7 cellular contexts compared by ENCODE assay signal in the genomic region with DNA sequence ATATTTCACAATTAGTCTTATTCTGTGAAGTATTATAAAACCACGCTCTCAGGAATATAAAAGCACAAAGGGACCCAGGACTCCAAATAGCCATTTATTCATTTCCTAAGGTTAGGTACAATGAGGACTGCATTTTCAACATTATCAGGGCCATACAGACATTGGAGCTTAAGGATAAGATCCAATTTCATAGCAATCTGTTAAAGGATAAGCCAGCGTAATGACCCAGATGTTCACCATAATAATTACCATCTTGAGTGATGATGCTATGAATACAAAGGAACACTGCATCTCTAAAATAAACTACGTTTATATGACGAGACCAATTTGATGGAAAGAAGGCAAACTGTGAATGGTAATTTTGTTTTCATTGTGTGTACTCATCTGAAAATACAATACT.
A peak's percentile ranks its signal among the peaks of the same experiment; 100 is the strongest.
DNase-seq lines count a peak whose midpoint lies in the region; ATAC-seq, FAIRE-seq and TF ChIP-seq lines count a peak whose summit lies in the region.
"Not testable (repeated sequence)": the region's sequence is repeated elsewhere in the genome, so short reads cannot be mapped to it uniquely, and the experiment has no call there.

No MANE protein-coding gene starts in this region.

- H3K36me3 Mint-ChIP-seq in neural progenitor cell = peaks cover 13% of the 10 kb centered on the region

- H3K9me3 Mint-ChIP-seq in neural progenitor cell = not testable (repeated sequence)

- not testable (repeated sequence) for H3K27ac Mint-ChIP-seq in neural progenitor cell

- peak overlapping the region; percentile 89 for H3K4me3 ChIP-seq in neural progenitor cell

- H3F3A ChIP-seq in neural progenitor cell (ENCODE audit: low read depth) = not testable (repeated sequence)

- not testable (repeated sequence) for TF ChIP-seq CTCF in neural progenitor cell (IDR thresholded peaks at IDR 0.05)

- H3K4me2 ChIP-seq in neural progenitor cell = peak overlapping the region; percentile 85

- H3K36me3 ChIP-seq in neural progenitor cell = not testable (repeated sequence)

- peaks cover 64% of the 10 kb centered on the region for H3K4me1 ChIP-seq in neural progenitor cell

- not testable (repeated sequence) for TF ChIP-seq POLR2A in H54 (IDR thresholded peaks at IDR 0.05; ENCODE audit: low read depth, low read length)

- not testable (repeated sequence) for H3K27me3 ChIP-seq in neural progenitor cell

- FAIRE-seq in H54 (lab: Jason Lieb, UNC) = peak; percentile 78

- H2AFZ ChIP-seq in neural progenitor cell (replicated peaks) = not testable (repeated sequence)

- H3K27me3 Mint-ChIP-seq in neural progenitor cell (ENCODE audit: insufficient read depth, low read depth) = not testable (repeated sequence)

- H4K20me1 ChIP-seq in neural progenitor cell (ENCODE audit: low read depth) = peaks cover 84% of the 10 kb centered on the region

- H3K79me2 ChIP-seq in neural progenitor cell (ENCODE audit: low read depth) = peaks cover 98% of the 10 kb centered on the region

- not testable (repeated sequence) for DNase-seq in H54 (ENCODE audit: insufficient read length, low spot score); neural progenitor cell (ENCODE audit: low spot score)
- DNase-seq in NCI-H1930 (lab: John Stamatoyannopoulos, UW) (peak; percentile 44 to 52), NCI-H2171 treated with DMSO at 0.1 percent for 48 hours (lab: John Stamatoyannopoulos, UW) (peak; percentile 82), NCI-H69 (lab: John Stamatoyannopoulos, UW) (peak; percentile 86), NCI-H82 treated with DMSO at 0.1 percent for 48 hours (lab: John Stamatoyannopoulos, UW; ENCODE audit: unreplicated experiment) (peak; percentile 61)

- ATAC-seq in SK-N-SH treated with all-trans-retinoic acid at 6 μM for 48 hours = not testable (repeated sequence)

- not testable (repeated sequence) for H3K9ac ChIP-seq in neural progenitor cell

- peaks cover 25% of the 10 kb centered on the region for H3K4me1 Mint-ChIP-seq in neural progenitor cell

- not testable (repeated sequence) for H3K9me3 ChIP-seq in neural progenitor cell (ENCODE audit: low read depth)

- H3K27ac ChIP-seq in neural progenitor cell = not testable (repeated sequence)

- not testable (repeated sequence) for H3K4me3 Mint-ChIP-seq in neural progenitor cell

TF ChIP-seq in SK-N-SH treated with all-trans-retinoic acid at 6 μM for 48 hours, 23 proteins besides CTCF, POLR2A, EP300 and RAD21:
- TF ChIP-seq TCF4 (CRISPR knock-in tag; IDR thresholded peaks at IDR 0.05; ENCODE audit: borderline replicate concordance) = 0 out of 2 replicates have a peak, but pooled peaks have one; percentile 39
TF ChIP-seq in SK-N-SH treated with all-trans-retinoic acid at 6 μM for 48 hours: peak in this region for 1; not testable (repeated sequence) for 22.
